9 cellular contexts compared by ENCODE assay signal in genomic region chr9:114372971-114373591, GRCh38. TPM values are rescaled to one million over a fixed set of nuclear protein-coding genes. Genes with fewer than 3 reads are reported as not detected.
DNase-seq lines count a peak whose midpoint lies in the region; ATAC-seq, FAIRE-seq and TF ChIP-seq lines count a peak whose summit lies in the region.
"Had no signal": no experiment of that assay in that cellular context is flagged by ENCODE, and none has a peak within 500 bp of the region (broad histone marks: within the 10 kb centered on the region; RNA-seq: fewer than 3 reads in every experiment).

No MANE protein-coding gene starts in this region.

- intact Hi-C loops in HepG2 (cut with micrococcal nuclease; ENCODE audit: unreplicated experiment): no loop called here
- intact Hi-C loops in dorsolateral prefrontal cortex (cut with DNase I): no loop called here

- FAIRE-seq in HepG2 (lab: Jason Lieb, UNC): no peak
- FAIRE-seq in small intestine (lab: Jason Lieb, UNC): no peak

- in situ Hi-C loops in HepG2 (cut with HindIII; ENCODE audit: extremely low pct_ligation_motif_present, low pct_unique_long_range_greater_than_20kb): no loop called here

- H3K9me3 ChIP-seq in liver (ENCODE audit: control insufficient read depth in 4 of 4, low read length in 3 of 4) (no peaks in the 10 kb centered on the region), HepG2 (ENCODE audit: low read length) (no peaks in the 10 kb centered on the region), small intestine (ENCODE audit: control insufficient read depth, low read depth) (no peaks in the 10 kb centered on the region), osteoblast (ENCODE audit: low read depth, low read length) (no peaks in the 10 kb centered on the region)

- peak overlapping the region; percentile 32 to 68 for H3K27ac ChIP-seq in liver (ENCODE audit: low read depth in 1 of 2, low read length in 2 of 2)
- H3K27ac ChIP-seq in HepG2 (ENCODE audit: extremely low read length, insufficient read depth, low read length): no peak overlapping the region
- peak overlapping the region in 56 of 59 donors; percentile 13 to 97 (median 89) for H3K27ac ChIP-seq in dorsolateral prefrontal cortex
- peak overlapping the region in 1 of 2 donors; percentile 82 for H3K27ac ChIP-seq in small intestine (ENCODE audit: low read depth in 1 of 2, low read length in 1 of 2)
- H3K27ac ChIP-seq in osteoblast (ENCODE audit: low read depth, low read length): no peak overlapping the region
- H3K27ac ChIP-seq: cardiac muscle cell had no signal

- ATAC-seq in HepG2 (no peak), HG03558 (IDR thresholded peaks at IDR 0.05; ENCODE audit: extremely low read depth, unreplicated experiment) (peak; percentile 90)

- TF ChIP-seq POLR2A in HepG2 (IDR thresholded peaks at IDR 0.05; ENCODE audit: insufficient read depth in 1 of 2, low read depth in 2 of 2, low read length in 2 of 2): no peak

- BruUV-seq in HepG2 (replicated peaks; lab: Mats Ljungman, UMichigan): no TSS peak

- CTCF ChIA-PET in HepG2 (lab: Yijun Ruan, JAX; ENCODE audit: low intra/inter-chr PET ratio, low total read pairs): no interaction called here

- H3K27me3 ChIP-seq in liver (ENCODE audit: control insufficient read depth in 4 of 4, insufficient read depth in 4 of 4, low read length in 3 of 4) (no peaks in the 10 kb centered on the region), HepG2 (ENCODE audit: control insufficient read depth in 1 of 2, insufficient read depth in 2 of 2, low read length in 2 of 2) (no peaks in the 10 kb centered on the region), dorsolateral prefrontal cortex (no peaks in the 10 kb centered on the region), small intestine (ENCODE audit: control insufficient read depth in 2 of 2, insufficient read depth in 2 of 2, low read length in 2 of 2) (no peaks in the 10 kb centered on the region), osteoblast (ENCODE audit: insufficient read depth, low read length) (no peaks in the 10 kb centered on the region)
- H3K27me3 ChIP-seq: cardiac muscle cell had no signal

- TF ChIP-seq RAD21 in liver (IDR thresholded peaks at IDR 0.05): no peak
- TF ChIP-seq RAD21 in HepG2 (CRISPR knock-in tag; IDR thresholded peaks at IDR 0.05): no peak

- POLR2A ChIA-PET in HepG2 (lab: Yijun Ruan, JAX): no interaction called here

- H3K9ac ChIP-seq in liver (ENCODE audit: low read depth in 1 of 2, low read length in 2 of 2) (no peak overlapping the region), HepG2 (ENCODE audit: insufficient read depth, low read depth, low read length) (no peak overlapping the region)

- 70% methylated on average over 9 of the region's 9 CpGs for WGBS in liver
- WGBS in HepG2 (ENCODE audit: low lambda C conversion rate): 94% methylated on average over 6 of the region's 9 CpGs
- 52 to 85% (median 61%) methylated on average over 8 to 9 of the region's 9 CpGs for WGBS in small intestine, 3 donors

- TF ChIP-seq CTCF in liver (IDR thresholded peaks at IDR 0.05; ENCODE audit: low read depth, low read length, missing input control) (no peak), HepG2 (CRISPR knock-in tag; IDR thresholded peaks at IDR 0.05) (no peak), dorsolateral prefrontal cortex (IDR thresholded peaks at IDR 0.05 in 54 of 56, conservative IDR thresholded peaks at IDR 0.05 in 2 of 56; ENCODE audit: low read depth in 1 of 56, partially characterized antibody in 56 of 56) (no peak), osteoblast (IDR thresholded peaks at IDR 0.05; ENCODE audit: extremely low read depth, low read depth, low read length) (no peak)

- H3K36me3 ChIP-seq in liver (ENCODE audit: control insufficient read depth in 4 of 4, insufficient read depth in 3 of 4, low read depth in 1 of 4, low read length in 3 of 4): peaks cover 9 to 34% (median 20%) of the 10 kb centered on the region in 4 donors
- peaks cover 2 to 10% of the 10 kb centered on the region in 2 experiments; a peak in 3 of 5 replicates for H3K36me3 ChIP-seq in HepG2 (replicated peaks in 1 of 2; ENCODE audit: control insufficient read depth in 1 of 2, insufficient read depth in 2 of 2, low read length in 2 of 2)
- peaks cover 7 to 22% of the 10 kb centered on the region in 2 donors for H3K36me3 ChIP-seq in small intestine (ENCODE audit: control insufficient read depth in 2 of 2, insufficient read depth in 2 of 2, low read length in 2 of 2)
- peaks cover 8% of the 10 kb centered on the region for H3K36me3 ChIP-seq in osteoblast (ENCODE audit: insufficient read depth, low read length)

- no peak overlapping the region for H3K4me3 ChIP-seq in liver (ENCODE audit: low read depth in 1 of 3, low read length in 3 of 3)
- H3K4me3 ChIP-seq in HepG2 (replicated peaks in 1 of 3; ENCODE audit: insufficient read depth in 1 of 3, low read depth in 2 of 3, low read length in 3 of 3): no peak overlapping the region
- no peak overlapping the region for H3K4me3 ChIP-seq in dorsolateral prefrontal cortex
- no peak overlapping the region for H3K4me3 ChIP-seq in small intestine (ENCODE audit: low read depth in 1 of 2, low read length in 2 of 2)
- H3K4me3 ChIP-seq in osteoblast (ENCODE audit: insufficient read depth, low read length): no peak overlapping the region
- H3K4me3 ChIP-seq: cardiac muscle cell had no signal

- no peak for DNase-seq in HepG2 (ENCODE audit: low spot score)
- DNase-seq in activated CD4-positive, CD25-positive, alpha-beta regulatory T cell treated with anti-CD3 and anti-CD28 coated beads, Interleukin-2, amount 50 U/mL, for 16 hours (ENCODE audit: low read depth, low spot score): peak; percentile 60
- DNase-seq in dorsolateral prefrontal cortex: peak in 3 of 10 donors; percentile 52 to 59 (median 54)
- peak; percentile 75 for DNase-seq in small intestine
- DNase-seq in NCI-H526 (lab: John Stamatoyannopoulos, UW): no peak
- DNase-seq in osteoblast (ENCODE audit: insufficient read length, low spot score, missing footprints): no peak

- H4K20me1 ChIP-seq in HepG2 (ENCODE audit: insufficient read depth, low read length) (no peaks in the 10 kb centered on the region), osteoblast (ENCODE audit: insufficient read depth, low read length) (peaks cover 4% of the 10 kb centered on the region)

- H3K4me2 ChIP-seq in HepG2 (ENCODE audit: low read depth, low read length): no peak overlapping the region
- no peak overlapping the region for H3K4me2 ChIP-seq in osteoblast (ENCODE audit: insufficient read depth, low read length)

- H3K4me1 ChIP-seq in liver (ENCODE audit: control insufficient read depth in 4 of 4, insufficient read depth in 4 of 4, low read length in 3 of 4) (peaks cover 0 to 4% (median 1%) of the 10 kb centered on the region in 4 donors), HepG2 (ENCODE audit: insufficient read depth, low read length) (no peaks in the 10 kb centered on the region), small intestine (ENCODE audit: control insufficient read depth in 2 of 2, insufficient read depth in 1 of 2, low read depth in 1 of 2, low read length in 1 of 2) (no peaks in the 10 kb centered on the region), osteoblast (ENCODE audit: insufficient read depth, low read length) (peaks cover 10% of the 10 kb centered on the region)

- TF ChIP-seq EP300 in HepG2 (IDR thresholded peaks at IDR 0.05; ENCODE audit: low read depth in 2 of 2, low read length in 2 of 2) (no peak), HepG2 (CRISPR knock-in tag; IDR thresholded peaks at IDR 0.05; ENCODE audit: borderline replicate concordance) (no peak)

- H3K79me2 ChIP-seq in HepG2 (ENCODE audit: insufficient read depth, low read length) (no peaks in the 10 kb centered on the region), osteoblast (ENCODE audit: insufficient read depth, low read length) (no peaks in the 10 kb centered on the region)

- no peak overlapping the region for H2AFZ ChIP-seq in HepG2 (ENCODE audit: low read length)
- H2AFZ ChIP-seq in osteoblast (ENCODE audit: low read length): no peak overlapping the region

RNA-seq across cellular contexts. Expression of gene AKNA, which starts 14.7 kb away (rescaled TPM):
- total RNA-seq in liver: 10 to 100 TPM in 1 of 2 donors, 1 to 10 TPM in 1; 7.2 to 31.7 TPM
- 1 to 10 TPM; 4.2 to 6.6 TPM for polyA plus RNA-seq in liver
- 2.5 and 3.1 TPM in 2 replicates for total RNA-seq in HepG2 (2016; rRNA removed; fragmentation: Illumina TruSeq; extraction: Trizol)
- total RNA-seq in HepG2 (2016; cell fraction: cytosol; rRNA removed; fragmentation: Illumina TruSeq; extraction: Trizol; ENCODE audit: low read depth): 0.44 and 0.81 TPM in 2 replicates
- total RNA-seq in HepG2 (2016; cell fraction: insoluble cytoplasmic fraction; rRNA removed; fragmentation: Illumina TruSeq; extraction: Trizol): 2.1 and 3.1 TPM in 2 replicates
- total RNA-seq in HepG2 (2016; cell fraction: membrane; rRNA removed; fragmentation: Illumina TruSeq; extraction: Trizol): 1.4 and 1.9 TPM in 2 replicates
- 2.4 and 2.8 TPM in 2 replicates for total RNA-seq in HepG2 (2016; cell fraction: nucleus; rRNA removed; fragmentation: Illumina TruSeq; extraction: Trizol)
- polyA plus RNA-seq in HepG2 (2011; rRNA removed): 3.0 and 4.8 TPM in 2 replicates
- 2.1 and 2.5 TPM in 2 replicates for polyA plus RNA-seq in HepG2 (2011; cell fraction: cytosol; rRNA removed)
- 15.0 and 15.5 TPM in 2 replicates for polyA plus RNA-seq in HepG2 (2011; cell fraction: nucleus; rRNA removed)
- polyA plus RNA-seq in HepG2 (2012): 4.7 and 7.6 TPM in 2 replicates
- 0.41 and 0.43 TPM in 2 replicates for polyA plus RNA-seq in HepG2 (2016; cell fraction: cytosol; fragmentation: Illumina TruSeq; extraction: Trizol; ENCODE audit: low read depth)
- 2.0 and 3.7 TPM in 2 replicates for polyA plus RNA-seq in HepG2 (2016; cell fraction: insoluble cytoplasmic fraction; fragmentation: Illumina TruSeq; extraction: Trizol; ENCODE audit: low read depth)
- 1.1 and 1.4 TPM in 2 replicates for polyA plus RNA-seq in HepG2 (2016; cell fraction: membrane; fragmentation: Illumina TruSeq; extraction: Trizol; ENCODE audit: low read depth)
- 6.0 and 6.2 TPM in 2 replicates for polyA plus RNA-seq in HepG2 (2016; cell fraction: nucleus; fragmentation: Illumina TruSeq; extraction: Trizol; ENCODE audit: insufficient read depth, low read depth)
- polyA minus RNA-seq in HepG2 (2011; rRNA and poly(A)+ RNA removed; ENCODE audit: low replicate concordance): 7.8 and 7.9 TPM in 2 replicates
- polyA minus RNA-seq in HepG2 (2011; cell fraction: cytosol; rRNA and poly(A)+ RNA removed): 3.5 and 3.7 TPM in 2 replicates
- 12.0 and 15.4 TPM in 2 replicates for polyA minus RNA-seq in HepG2 (2011; cell fraction: nucleus; rRNA and poly(A)+ RNA removed)
- total RNA-seq in dorsolateral prefrontal cortex: 10 to 100 TPM; 11.0 to 34.9 (median 19.3) TPM
- polyA plus RNA-seq in small intestine: 10 to 100 TPM in 1 of 3 donors, 1 to 10 TPM in 2; 3.4 to 22.0 (median 8.9) TPM
- 24.8 and 27.9 TPM in 2 replicates for total RNA-seq in osteoblast

RNA-seq across cellular contexts. Expression of gene ORM2, which starts 43.4 kb away (rescaled TPM):
- total RNA-seq in liver (1,000 to 10,000 TPM in 1 of 2 donors, 100 to 1,000 TPM in 1; 276 to 4,866 TPM), HepG2 (2016; rRNA removed; fragmentation: Illumina TruSeq; extraction: Trizol) (283 and 565 TPM in 2 replicates), dorsolateral prefrontal cortex (under 1 TPM in 1 of 120 experiments, not detected in 119; 0.72 TPM), osteoblast (not detected in 2 replicates)
- polyA plus RNA-seq in liver (1,000 to 10,000 TPM; 5,754 to 7,373 TPM), HepG2 (2011; rRNA removed) (824 and 855 TPM in 2 replicates), small intestine (under 1 TPM in 1 of 3 donors, not detected in 2; 0.28 TPM)
- total RNA-seq in HepG2 (2016; cell fraction: cytosol; rRNA removed; fragmentation: Illumina TruSeq; extraction: Trizol; ENCODE audit: low read depth): 120 and 126 TPM in 2 replicates
- 282 and 590 TPM in 2 replicates for total RNA-seq in HepG2 (2016; cell fraction: insoluble cytoplasmic fraction; rRNA removed; fragmentation: Illumina TruSeq; extraction: Trizol)
- total RNA-seq in HepG2 (2016; cell fraction: membrane; rRNA removed; fragmentation: Illumina TruSeq; extraction: Trizol): 75.1 and 75.6 TPM in 2 replicates
- total RNA-seq in HepG2 (2016; cell fraction: nucleus; rRNA removed; fragmentation: Illumina TruSeq; extraction: Trizol): 420 and 454 TPM in 2 replicates
- 632 and 711 TPM in 2 replicates for polyA plus RNA-seq in HepG2 (2011; cell fraction: cytosol; rRNA removed)
- polyA plus RNA-seq in HepG2 (2011; cell fraction: nucleus; rRNA removed): 207 and 253 TPM in 2 replicates
- polyA plus RNA-seq in HepG2 (2012): 237 and 362 TPM in 2 replicates
- polyA plus RNA-seq in HepG2 (2016; cell fraction: cytosol; fragmentation: Illumina TruSeq; extraction: Trizol; ENCODE audit: low read depth): 125 and 138 TPM in 2 replicates
- polyA plus RNA-seq in HepG2 (2016; cell fraction: insoluble cytoplasmic fraction; fragmentation: Illumina TruSeq; extraction: Trizol; ENCODE audit: low read depth): 293 and 314 TPM in 2 replicates
- 75.7 and 76.3 TPM in 2 replicates for polyA plus RNA-seq in HepG2 (2016; cell fraction: membrane; fragmentation: Illumina TruSeq; extraction: Trizol; ENCODE audit: low read depth)
- polyA plus RNA-seq in HepG2 (2016; cell fraction: nucleus; fragmentation: Illumina TruSeq; extraction: Trizol; ENCODE audit: insufficient read depth, low read depth): 731 and 821 TPM in 2 replicates
- polyA minus RNA-seq in HepG2 (2011; rRNA and poly(A)+ RNA removed; ENCODE audit: low replicate concordance): 257 TPM in 1 of 2 replicates, not detected in the other
- 147 and 150 TPM in 2 replicates for polyA minus RNA-seq in HepG2 (2011; cell fraction: cytosol; rRNA and poly(A)+ RNA removed)
- polyA minus RNA-seq in HepG2 (2011; cell fraction: nucleus; rRNA and poly(A)+ RNA removed): 41.2 and 60.7 TPM in 2 replicates
- total RNA-seq: cardiac muscle cell had no signal
- polyA plus RNA-seq: cardiac muscle cell had no signal

RNA-seq across cellular contexts. Expression of gene ORM1, which starts 50.2 kb away (rescaled TPM):
- over 10,000 TPM in 1 of 2 donors, 1,000 to 10,000 TPM in 1; 1,297 to 35,782 TPM for total RNA-seq in liver
- over 10,000 TPM; 38,408 to 69,591 TPM for polyA plus RNA-seq in liver
- 327 and 699 TPM in 2 replicates for total RNA-seq in HepG2 (2016; rRNA removed; fragmentation: Illumina TruSeq; extraction: Trizol)
- total RNA-seq in HepG2 (2016; cell fraction: cytosol; rRNA removed; fragmentation: Illumina TruSeq; extraction: Trizol; ENCODE audit: low read depth): 148 and 154 TPM in 2 replicates
- 343 and 706 TPM in 2 replicates for total RNA-seq in HepG2 (2016; cell fraction: insoluble cytoplasmic fraction; rRNA removed; fragmentation: Illumina TruSeq; extraction: Trizol)
- total RNA-seq in HepG2 (2016; cell fraction: membrane; rRNA removed; fragmentation: Illumina TruSeq; extraction: Trizol): 103 and 109 TPM in 2 replicates
- 507 and 557 TPM in 2 replicates for total RNA-seq in HepG2 (2016; cell fraction: nucleus; rRNA removed; fragmentation: Illumina TruSeq; extraction: Trizol)
- 1,180 and 1,355 TPM in 2 replicates for polyA plus RNA-seq in HepG2 (2011; rRNA removed)
- polyA plus RNA-seq in HepG2 (2011; cell fraction: cytosol; rRNA removed): 1,385 and 1,736 TPM in 2 replicates
- polyA plus RNA-seq in HepG2 (2011; cell fraction: nucleus; rRNA removed): 375 and 530 TPM in 2 replicates
- 373 and 660 TPM in 2 replicates for polyA plus RNA-seq in HepG2 (2012)
- polyA plus RNA-seq in HepG2 (2016; cell fraction: cytosol; fragmentation: Illumina TruSeq; extraction: Trizol; ENCODE audit: low read depth): 188 and 210 TPM in 2 replicates
- 388 and 407 TPM in 2 replicates for polyA plus RNA-seq in HepG2 (2016; cell fraction: insoluble cytoplasmic fraction; fragmentation: Illumina TruSeq; extraction: Trizol; ENCODE audit: low read depth)
- polyA plus RNA-seq in HepG2 (2016; cell fraction: membrane; fragmentation: Illumina TruSeq; extraction: Trizol; ENCODE audit: low read depth): 103 and 105 TPM in 2 replicates
- polyA plus RNA-seq in HepG2 (2016; cell fraction: nucleus; fragmentation: Illumina TruSeq; extraction: Trizol; ENCODE audit: insufficient read depth, low read depth): 956 and 1,026 TPM in 2 replicates
- polyA minus RNA-seq in HepG2 (2011; rRNA and poly(A)+ RNA removed; ENCODE audit: low replicate concordance): 0.30 and 495 TPM in 2 replicates
- polyA minus RNA-seq in HepG2 (2011; cell fraction: cytosol; rRNA and poly(A)+ RNA removed): 195 and 257 TPM in 2 replicates
- 78.8 and 152 TPM in 2 replicates for polyA minus RNA-seq in HepG2 (2011; cell fraction: nucleus; rRNA and poly(A)+ RNA removed)
- total RNA-seq in dorsolateral prefrontal cortex: under 1 TPM in 2 of 120 experiments, not detected in 118; 0.64 to 0.72 TPM
- polyA plus RNA-seq in small intestine: 1 to 10 TPM in 2 of 3 donors, not detected in 1; 1.3 to 6.9 TPM
- not detected in 2 replicates for total RNA-seq in osteoblast
- total RNA-seq: cardiac muscle cell had no signal

Comparison
In these comparisons a context has a peak if more than half of its experiments do, and no peak if none do; other contexts are left out.
1. H3K27ac ChIP-seq: peak in liver (2 of 2) and dorsolateral prefrontal cortex (56 of 59); none in HepG2 (single experiment) and osteoblast (single experiment).
2. DNase-seq: peak in activated CD4-positive, CD25-positive, alpha-beta regulatory T cell treated with anti-CD3 and anti-CD28 coated beads, Interleukin-2, amount 50 U/mL, for 16 hours (single experiment) and small intestine (single experiment); none in HepG2 (single experiment), NCI-H526 (0 of 2) and osteoblast (single experiment).
3. RNA of gene ORM2, which starts 43.4 kb away (total RNA-seq): 276 to 4,866 TPM in liver and 75.1 to 590 TPM in HepG2; 0.72 TPM in dorsolateral prefrontal cortex and not detected in osteoblast; every median in the first group is over 10 times any median in the second.
4. RNA of gene ORM1, which starts 50.2 kb away (total RNA-seq): 1,297 to 35,782 TPM in liver and 103 to 706 TPM in HepG2; 0.64 to 0.72 TPM in dorsolateral prefrontal cortex and not detected in osteoblast; every median in the first group is over 10 times any median in the second.